Comparison of ENCODE assay signal across 8 cellular contexts in genomic region chr12:56119361-56119796, GRCh38. TPM values are rescaled to one million over a fixed set of nuclear protein-coding genes. Genes with fewer than 3 reads are reported as not detected.
DNase-seq lines count a peak whose midpoint lies in the region; ATAC-seq, FAIRE-seq and TF ChIP-seq lines count a peak whose summit lies in the region.

No MANE protein-coding gene starts in this region.

- H4K20me1 ChIP-seq in K562 (replicated peaks; ENCODE audit: control insufficient read depth, insufficient read depth, low read length) (no peaks in the 10 kb centered on the region), hepatocyte (ENCODE audit: insufficient read depth, poor library complexity, severe bottlenecking) (peaks cover 2% of the 10 kb centered on the region)

- no peaks in the 10 kb centered on the region for H3K9me2 ChIP-seq in hepatocyte (replicated peaks; ENCODE audit: insufficient read depth)

- TF ChIP-seq POLR2A in K562 (conservative IDR thresholded peaks at IDR 0.05), result no peak

- intact Hi-C loops in K562 (cut with micrococcal nuclease), result loop anchor here (1.0 to 5.0 kb wide), 9 partner anchors 38 to 518 kb away; partner anchors contain the start of genes ANKRD52, CS, MYL6 and NABP2

- peaks cover 6% of the 10 kb centered on the region for H3K9me3 ChIP-seq in K562 (replicated peaks; ENCODE audit: control insufficient read depth, insufficient read depth, low read depth, low read length)
- no peaks in the 10 kb centered on the region for H3K9me3 ChIP-seq in hepatocyte (ENCODE audit: low read depth)

- peak; percentile 80 for FAIRE-seq in K562 (lab: Jason Lieb, UNC)

- H3K27me3 ChIP-seq in K562 (ENCODE audit: control insufficient read depth in 2 of 2, insufficient read depth in 2 of 2, low read length in 2 of 2), result no peaks in the 10 kb centered on the region
- no peaks in the 10 kb centered on the region for H3K27me3 ChIP-seq in hepatocyte

- H2AFZ ChIP-seq in K562 (ENCODE audit: low read depth, low read length) (peak overlapping the region; percentile 82), hepatocyte (no peak overlapping the region)

- H3K4me2 ChIP-seq in K562 (ENCODE audit: insufficient read depth, low read length) (peak overlapping the region; percentile 89), hepatocyte (peak overlapping the region; percentile 86)

- H3K79me2 ChIP-seq in K562 (ENCODE audit: control insufficient read depth, insufficient read depth, low read length), result peaks cover 28% of the 10 kb centered on the region
- peaks cover 12% of the 10 kb centered on the region for H3K79me2 ChIP-seq in hepatocyte

- CTCF ChIA-PET in K562 (lab: Yijun Ruan, JAX; ENCODE audit: low intra/inter-chr PET ratio), result interaction anchor here (1.5 to 3.8 kb wide), 5 partner anchors 68 to 139 kb away, joined by 5 to 36 read pairs (median 13); partner anchors contain the start of genes ANKRD52, NABP2 and SMARCC2

- DNase-seq in GM10266 (ENCODE audit: extremely low spot score), result peak; percentile 73
- peak; percentile 86 for DNase-seq in NCI-H146 treated with DMSO at 0.1 percent for 48 hours (lab: John Stamatoyannopoulos, UW; ENCODE audit: unreplicated experiment)
- peak; percentile 40 for DNase-seq in T follicular helper cell (ENCODE audit: low read depth)
- DNase-seq in K562 (ENCODE audit: extremely low read depth in 1 of 4, low spot score in 3 of 4), result peak; percentile 77 to 93 (median 83)
- peak; percentile 95 for DNase-seq in hepatocyte (ENCODE audit: low spot score)
- peak; percentile 75 for DNase-seq in putamen (ENCODE audit: low spot score)
- no peak for DNase-seq in GM19240 (ENCODE audit: insufficient read length, low spot score)

- peak overlapping the region; percentile 61; the same call in 2 of the 3 replicates for H3K27ac ChIP-seq in K562 (ENCODE audit: extremely low read depth, low read depth, low read length)
- peak overlapping the region; percentile 86 for H3K27ac ChIP-seq in hepatocyte

- BruUV-seq in K562 (replicated peaks; lab: Mats Ljungman, UMichigan), result no TSS peak

- WGBS in K562 (ENCODE audit: insufficient coverage, low coverage, missing lambda C conversion rate), result 0% methylated on average over 2 of the region's 2 CpGs
- 0% methylated on average over 2 of the region's 2 CpGs for WGBS in hepatocyte (ENCODE audit: low lambda C conversion rate, missing lambda C conversion rate)

- H3K4me1 ChIP-seq in K562 (replicated peaks in 1 of 2; ENCODE audit: control insufficient read depth in 2 of 2, insufficient read depth in 2 of 2, low read length in 2 of 2) (peaks cover 21 to 25% of the 10 kb centered on the region in 2 experiments), hepatocyte (ENCODE audit: insufficient read depth) (peaks cover 14% of the 10 kb centered on the region)

- POLR2A ChIA-PET in K562 (lab: Yijun Ruan, JAX), result interaction anchor here (1.0 to 5.3 kb wide), 6 partner anchors 9 to 75 kb away, joined by 5 to 125 read pairs (median 34); partner anchors contain the start of genes ESYT1, MYL6, PA2G4 and SMARCC2

- TF ChIP-seq RAD21 in K562 (CRISPR knock-in tag; conservative IDR thresholded peaks at IDR 0.05 in 1 of 2, IDR thresholded peaks at IDR 0.05 in 1 of 2), result peak; percentile 86 to 88

- H3K9me1 ChIP-seq in K562 (ENCODE audit: control insufficient read depth, insufficient read depth, low read length), result no peaks in the 10 kb centered on the region

- peak; percentile 72 for TF ChIP-seq CTCF in GM10266 (IDR thresholded peaks at IDR 0.05; ENCODE audit: control insufficient read depth, insufficient read depth, low read depth, missing control alignments)
- peak; percentile 87 to 97 (median 88) for TF ChIP-seq CTCF in K562 (IDR thresholded peaks at IDR 0.05 in 2 of 3, conservative IDR thresholded peaks at IDR 0.05 in 1 of 3; ENCODE audit: insufficient read depth in 2 of 3, low read depth in 1 of 3, low read length in 3 of 3)
- TF ChIP-seq CTCF in hepatocyte (IDR thresholded peaks at IDR 0.05; ENCODE audit: poor library complexity), result peak; percentile 78

- ATAC-seq in K562 (peak; percentile 49), HG02571 (IDR thresholded peaks at IDR 0.05; ENCODE audit: unreplicated experiment) (no peak)

- 0 out of 2 replicates have a peak, but pooled peaks have one; percentile 9 for TF ChIP-seq EP300 in K562 (IDR thresholded peaks at IDR 0.05; ENCODE audit: low read length)

- peaks cover 27% of the 10 kb centered on the region for H3K36me3 ChIP-seq in K562 (ENCODE audit: control insufficient read depth, insufficient read depth, low read length)
- H3K36me3 ChIP-seq in hepatocyte (replicated peaks; ENCODE audit: insufficient read depth, low read depth), result no peaks in the 10 kb centered on the region

- peak overlapping the region; percentile 93 to 97; a peak in 3 of 4 replicates for H3K9ac ChIP-seq in K562 (ENCODE audit: insufficient read depth in 1 of 2, low read depth in 2 of 2, low read length in 2 of 2)

- in situ Hi-C loops in K562 (cut with MboI), result no loop called here

- H3K4me3 ChIP-seq in K562 (peak overlapping the region; percentile 59), hepatocyte (no peak overlapping the region)

RNA-seq across cellular contexts. Expression of gene ZC3H10, which starts 1.3 kb away (rescaled TPM):
- total RNA-seq in K562 (2011; cell fraction: chromatin; rRNA removed; ENCODE audit: low replicate concordance), result 9.2 and 15.6 TPM in 2 replicates
- total RNA-seq in K562 (2011; cell fraction: nucleolus; rRNA removed), result 12.5 and 14.0 TPM in 2 replicates
- total RNA-seq in K562 (2011; cell fraction: nucleoplasm; rRNA removed), result 16.0 and 23.7 TPM in 2 replicates
- total RNA-seq in K562 (2014; rRNA removed) (2.2 and 2.3 TPM in 2 replicates), K562 (2014; rRNA removed; fragmentation: Illumina TruSeq; extraction: Trizol) (2.4 and 2.7 TPM in 2 replicates), K562 (2015; rRNA removed; fragmentation: Illumina TruSeq; extraction: Trizol) (3.0 and 3.8 TPM in 2 replicates), K562 (2021) (3.3 and 4.1 TPM in 2 replicates), hepatocyte (3.7 and 9.0 TPM in 2 replicates)
- polyA plus RNA-seq in K562 (2011; rRNA removed) (1.0 and 1.1 TPM in 2 replicates), K562 (2014; fragmentation: Illumina TruSeq; extraction: Trizol) (1.6 and 1.9 TPM in 2 replicates), K562 (2014; fragmentation: Nextera tagmentation; extraction: Ambion mirVana) (under 1 TPM; 0.31 to 0.46 TPM), K562 (2014; rRNA removed) (1.4 and 1.7 TPM in 2 replicates), hepatocyte (2.2 and 5.7 TPM in 2 replicates)
- 1.1 and 1.5 TPM in 2 replicates for polyA plus RNA-seq in K562 (2011; cell fraction: cytosol; rRNA removed)
- polyA plus RNA-seq in K562 (2011; cell fraction: nucleus; rRNA removed), result 3.3 and 4.3 TPM in 2 replicates
- polyA plus RNA-seq in K562 (2012), result 1.9 and 2.8 TPM in 2 replicates
- polyA minus RNA-seq in K562 (2011; rRNA and poly(A)+ RNA removed), result 5.3 and 6.2 TPM in 2 replicates
- 0.95 and 1.5 TPM in 2 replicates for polyA minus RNA-seq in K562 (2011; cell fraction: cytosol; rRNA and poly(A)+ RNA removed)
- polyA minus RNA-seq in K562 (2011; cell fraction: nucleus; rRNA and poly(A)+ RNA removed), result 9.2 and 17.8 TPM in 2 replicates

RNA-seq across cellular contexts. Expression of gene RPL41, which starts 2.9 kb away (rescaled TPM):
- 471 and 502 TPM in 2 replicates for total RNA-seq in K562 (2011; cell fraction: chromatin; rRNA removed; ENCODE audit: low replicate concordance)
- total RNA-seq in K562 (2011; cell fraction: nucleolus; rRNA removed), result 714 and 769 TPM in 2 replicates
- total RNA-seq in K562 (2011; cell fraction: nucleoplasm; rRNA removed), result 1,389 and 2,616 TPM in 2 replicates
- total RNA-seq in K562 (2014; rRNA removed) (4,680 and 5,042 TPM in 2 replicates), K562 (2014; rRNA removed; fragmentation: Illumina TruSeq; extraction: Trizol) (4,828 and 4,834 TPM in 2 replicates), K562 (2015; rRNA removed; fragmentation: Illumina TruSeq; extraction: Trizol) (4,355 and 4,529 TPM in 2 replicates), K562 (2021) (3,403 and 3,805 TPM in 2 replicates), hepatocyte (2,379 and 2,801 TPM in 2 replicates)
- polyA plus RNA-seq in K562 (2011; rRNA removed) (9,327 and 10,494 TPM in 2 replicates), K562 (2014; fragmentation: Illumina TruSeq; extraction: Trizol) (5,551 and 5,604 TPM in 2 replicates), K562 (2014; fragmentation: Nextera tagmentation; extraction: Ambion mirVana) (over 10,000 TPM; 10,697 to 11,276 TPM), K562 (2014; rRNA removed) (6,115 and 7,868 TPM in 2 replicates), hepatocyte (2,115 and 2,240 TPM in 2 replicates)
- polyA plus RNA-seq in K562 (2011; cell fraction: cytosol; rRNA removed), result 7,179 and 13,806 TPM in 2 replicates
- 2,948 and 5,202 TPM in 2 replicates for polyA plus RNA-seq in K562 (2011; cell fraction: nucleus; rRNA removed)
- 7,782 and 11,481 TPM in 2 replicates for polyA plus RNA-seq in K562 (2012)
- 1,996 and 2,558 TPM in 2 replicates for polyA minus RNA-seq in K562 (2011; rRNA and poly(A)+ RNA removed)
- 912 and 1,093 TPM in 2 replicates for polyA minus RNA-seq in K562 (2011; cell fraction: cytosol; rRNA and poly(A)+ RNA removed)
- polyA minus RNA-seq in K562 (2011; cell fraction: nucleus; rRNA and poly(A)+ RNA removed), result 197 and 533 TPM in 2 replicates

RNA-seq across cellular contexts. Expression of gene ESYT1, which starts 8.7 kb away (rescaled TPM):
- total RNA-seq in K562 (2011; cell fraction: chromatin; rRNA removed; ENCODE audit: low replicate concordance), result 495 and 946 TPM in 2 replicates
- total RNA-seq in K562 (2011; cell fraction: nucleolus; rRNA removed), result 651 and 665 TPM in 2 replicates
- 590 and 653 TPM in 2 replicates for total RNA-seq in K562 (2011; cell fraction: nucleoplasm; rRNA removed)
- total RNA-seq in K562 (2014; rRNA removed) (176 and 237 TPM in 2 replicates), K562 (2014; rRNA removed; fragmentation: Illumina TruSeq; extraction: Trizol) (113 and 132 TPM in 2 replicates), K562 (2015; rRNA removed; fragmentation: Illumina TruSeq; extraction: Trizol) (132 and 133 TPM in 2 replicates), K562 (2021) (237 and 251 TPM in 2 replicates), hepatocyte (44.9 and 52.3 TPM in 2 replicates)
- polyA plus RNA-seq in K562 (2011; rRNA removed) (164 and 228 TPM in 2 replicates), K562 (2014; fragmentation: Illumina TruSeq; extraction: Trizol) (396 and 420 TPM in 2 replicates), K562 (2014; fragmentation: Nextera tagmentation; extraction: Ambion mirVana) (100 to 1,000 TPM; 156 to 194 TPM), K562 (2014; rRNA removed) (146 and 160 TPM in 2 replicates), hepatocyte (40.0 and 43.8 TPM in 2 replicates)
- polyA plus RNA-seq in K562 (2011; cell fraction: cytosol; rRNA removed), result 207 and 344 TPM in 2 replicates
- polyA plus RNA-seq in K562 (2011; cell fraction: nucleus; rRNA removed), result 429 and 469 TPM in 2 replicates
- 168 and 357 TPM in 2 replicates for polyA plus RNA-seq in K562 (2012)
- polyA minus RNA-seq in K562 (2011; rRNA and poly(A)+ RNA removed), result 245 and 274 TPM in 2 replicates
- polyA minus RNA-seq in K562 (2011; cell fraction: cytosol; rRNA and poly(A)+ RNA removed), result 212 and 259 TPM in 2 replicates
- 126 and 169 TPM in 2 replicates for polyA minus RNA-seq in K562 (2011; cell fraction: nucleus; rRNA and poly(A)+ RNA removed)

RNA-seq across cellular contexts. Expression of gene PA2G4, which starts 15.0 kb away (rescaled TPM):
- total RNA-seq in K562 (2011; cell fraction: chromatin; rRNA removed; ENCODE audit: low replicate concordance), result 443 and 498 TPM in 2 replicates
- total RNA-seq in K562 (2011; cell fraction: nucleolus; rRNA removed), result 275 and 278 TPM in 2 replicates
- total RNA-seq in K562 (2011; cell fraction: nucleoplasm; rRNA removed), result 263 and 304 TPM in 2 replicates
- total RNA-seq in K562 (2014; rRNA removed) (740 and 811 TPM in 2 replicates), K562 (2014; rRNA removed; fragmentation: Illumina TruSeq; extraction: Trizol) (547 and 561 TPM in 2 replicates), K562 (2015; rRNA removed; fragmentation: Illumina TruSeq; extraction: Trizol) (712 TPM in 2 replicates), K562 (2021) (463 and 470 TPM in 2 replicates), hepatocyte (87.9 and 90.7 TPM in 2 replicates)
- polyA plus RNA-seq in K562 (2011; rRNA removed) (650 and 925 TPM in 2 replicates), K562 (2014; fragmentation: Illumina TruSeq; extraction: Trizol) (777 and 884 TPM in 2 replicates), K562 (2014; fragmentation: Nextera tagmentation; extraction: Ambion mirVana) (100 to 1,000 TPM; 230 to 303 TPM), K562 (2014; rRNA removed) (637 and 638 TPM in 2 replicates), hepatocyte (102 and 109 TPM in 2 replicates)
- 274 and 376 TPM in 2 replicates for polyA plus RNA-seq in K562 (2011; cell fraction: cytosol; rRNA removed)
- polyA plus RNA-seq in K562 (2011; cell fraction: nucleus; rRNA removed), result 287 and 371 TPM in 2 replicates
- 289 and 533 TPM in 2 replicates for polyA plus RNA-seq in K562 (2012)
- 622 and 730 TPM in 2 replicates for polyA minus RNA-seq in K562 (2011; rRNA and poly(A)+ RNA removed)
- 223 and 281 TPM in 2 replicates for polyA minus RNA-seq in K562 (2011; cell fraction: cytosol; rRNA and poly(A)+ RNA removed)
- 90.7 and 174 TPM in 2 replicates for polyA minus RNA-seq in K562 (2011; cell fraction: nucleus; rRNA and poly(A)+ RNA removed)

RNA-seq across cellular contexts. Expression of gene MYL6B, which starts 33.0 kb away (rescaled TPM):
- 35.1 and 55.9 TPM in 2 replicates for total RNA-seq in K562 (2011; cell fraction: chromatin; rRNA removed; ENCODE audit: low replicate concordance)
- total RNA-seq in K562 (2011; cell fraction: nucleolus; rRNA removed), result 41.3 and 44.7 TPM in 2 replicates
- 39.9 and 49.7 TPM in 2 replicates for total RNA-seq in K562 (2011; cell fraction: nucleoplasm; rRNA removed)
- 67.3 and 70.7 TPM in 2 replicates for total RNA-seq in K562 (2014; rRNA removed)
- 32.9 and 42.8 TPM in 2 replicates for total RNA-seq in K562 (2014; rRNA removed; fragmentation: Illumina TruSeq; extraction: Trizol)
- 65.2 and 69.4 TPM in 2 replicates for total RNA-seq in K562 (2015; rRNA removed; fragmentation: Illumina TruSeq; extraction: Trizol)
- 77.3 and 95.4 TPM in 2 replicates for total RNA-seq in K562 (2021)
- polyA plus RNA-seq in K562 (2011; rRNA removed), result 65.7 and 66.5 TPM in 2 replicates
- polyA plus RNA-seq in K562 (2011; cell fraction: cytosol; rRNA removed), result 64.6 and 71.6 TPM in 2 replicates
- polyA plus RNA-seq in K562 (2011; cell fraction: nucleus; rRNA removed), result 40.3 and 43.8 TPM in 2 replicates
- polyA plus RNA-seq in K562 (2012), result 67.7 and 86.1 TPM in 2 replicates
- polyA plus RNA-seq in K562 (2014; fragmentation: Illumina TruSeq; extraction: Trizol), result 55.7 and 65.2 TPM in 2 replicates
- polyA plus RNA-seq in K562 (2014; fragmentation: Nextera tagmentation; extraction: Ambion mirVana), result 10 to 100 TPM; 48.2 to 68.6 TPM
- polyA plus RNA-seq in K562 (2014; rRNA removed), result 69.7 and 75.5 TPM in 2 replicates
- polyA minus RNA-seq in K562 (2011; rRNA and poly(A)+ RNA removed), result 29.8 and 36.9 TPM in 2 replicates
- polyA minus RNA-seq in K562 (2011; cell fraction: cytosol; rRNA and poly(A)+ RNA removed), result 14.5 and 23.7 TPM in 2 replicates
- 14.0 and 19.5 TPM in 2 replicates for polyA minus RNA-seq in K562 (2011; cell fraction: nucleus; rRNA and poly(A)+ RNA removed)
- 80.6 and 98.1 TPM in 2 replicates for total RNA-seq in hepatocyte
- 82.2 and 83.9 TPM in 2 replicates for polyA plus RNA-seq in hepatocyte
